Comparison of ENCODE assay signal across 2 cellular contexts in the genomic region with DNA sequence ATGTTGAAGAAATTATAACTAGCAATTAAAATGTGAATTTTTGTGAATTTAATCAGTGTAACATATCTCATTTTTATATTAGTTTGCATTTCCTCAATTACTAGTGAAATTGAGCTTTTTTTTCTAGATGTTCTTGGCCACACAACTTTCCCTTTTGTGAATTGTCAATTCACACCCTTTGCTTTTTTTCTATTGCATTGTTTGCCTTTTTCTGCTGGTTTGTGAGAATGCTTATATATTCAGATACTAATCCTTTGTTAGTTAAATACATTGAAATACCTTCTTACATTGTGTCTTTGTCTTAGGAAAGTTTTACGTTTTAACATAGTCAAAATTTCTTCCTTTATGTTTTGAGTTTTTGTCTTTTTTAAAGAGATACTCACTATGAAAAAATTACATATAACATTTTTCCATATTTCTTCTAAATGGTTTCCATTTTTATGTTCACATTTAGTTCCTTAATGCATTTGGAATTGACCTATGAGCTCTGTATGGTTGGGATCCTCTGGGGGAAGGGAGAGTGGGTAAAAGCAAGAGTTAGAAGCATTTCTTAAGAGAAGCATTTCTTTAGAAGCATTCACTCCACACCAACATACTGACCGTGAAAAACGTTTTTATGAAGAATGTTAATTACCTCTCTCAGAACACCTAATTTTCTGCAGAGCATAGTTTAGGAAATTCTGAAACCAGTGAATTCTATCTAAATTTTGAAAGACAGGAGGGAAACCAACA.
TF ChIP-seq lines count a peak whose summit lies in the region.

No MANE protein-coding gene starts in this region.

TF ChIP-seq in GM23338, 12 proteins besides CTCF, POLR2A, EP300 and RAD21:
- TF ChIP-seq NANOG (IDR thresholded peaks at IDR 0.05; ENCODE audit: borderline replicate concordance), result peak; percentile 58; the same call in 1 of the 2 replicates
- no peak for TF ChIP-seq JUNB (IDR thresholded peaks at IDR 0.05; ENCODE audit: unreplicated experiment)
TF ChIP-seq in GM23338: peak in this region for 1.

TF ChIP-seq in H1, 55 proteins besides CTCF, POLR2A, EP300 and RAD21:
- TF ChIP-seq NRF1 (IDR thresholded peaks at IDR 0.05; ENCODE audit: low read depth, low read length) (no peak), EZH2 (IDR thresholded peaks at IDR 0.05; ENCODE audit: low read depth, low read length, severe bottlenecking) (no peak), HDAC2 (IDR thresholded peaks at IDR 0.05; ENCODE audit: borderline replicate concordance in 1 of 2, low read depth in 2 of 2, low read length in 2 of 2) (peak in 1 of 2 experiments; percentile 46; a peak in 1 of 4 replicates), YY1 (IDR thresholded peaks at IDR 0.05; ENCODE audit: low read depth, low read length) (no peak), ASH2L (IDR thresholded peaks at IDR 0.05; ENCODE audit: low read length) (no peak), CREB1 (IDR thresholded peaks at IDR 0.05) (no peak), KDM5A (IDR thresholded peaks at IDR 0.05; ENCODE audit: low read length) (no peak), NANOG (IDR thresholded peaks at IDR 0.05; ENCODE audit: insufficient read depth, low read depth, low read length, poor library complexity, severe bottlenecking) (no peak), SP1 (IDR thresholded peaks at IDR 0.05; ENCODE audit: low read depth, low read length) (peak; percentile 39; the same call in 1 of the 2 replicates)
- TF ChIP-seq, protein P1, sequence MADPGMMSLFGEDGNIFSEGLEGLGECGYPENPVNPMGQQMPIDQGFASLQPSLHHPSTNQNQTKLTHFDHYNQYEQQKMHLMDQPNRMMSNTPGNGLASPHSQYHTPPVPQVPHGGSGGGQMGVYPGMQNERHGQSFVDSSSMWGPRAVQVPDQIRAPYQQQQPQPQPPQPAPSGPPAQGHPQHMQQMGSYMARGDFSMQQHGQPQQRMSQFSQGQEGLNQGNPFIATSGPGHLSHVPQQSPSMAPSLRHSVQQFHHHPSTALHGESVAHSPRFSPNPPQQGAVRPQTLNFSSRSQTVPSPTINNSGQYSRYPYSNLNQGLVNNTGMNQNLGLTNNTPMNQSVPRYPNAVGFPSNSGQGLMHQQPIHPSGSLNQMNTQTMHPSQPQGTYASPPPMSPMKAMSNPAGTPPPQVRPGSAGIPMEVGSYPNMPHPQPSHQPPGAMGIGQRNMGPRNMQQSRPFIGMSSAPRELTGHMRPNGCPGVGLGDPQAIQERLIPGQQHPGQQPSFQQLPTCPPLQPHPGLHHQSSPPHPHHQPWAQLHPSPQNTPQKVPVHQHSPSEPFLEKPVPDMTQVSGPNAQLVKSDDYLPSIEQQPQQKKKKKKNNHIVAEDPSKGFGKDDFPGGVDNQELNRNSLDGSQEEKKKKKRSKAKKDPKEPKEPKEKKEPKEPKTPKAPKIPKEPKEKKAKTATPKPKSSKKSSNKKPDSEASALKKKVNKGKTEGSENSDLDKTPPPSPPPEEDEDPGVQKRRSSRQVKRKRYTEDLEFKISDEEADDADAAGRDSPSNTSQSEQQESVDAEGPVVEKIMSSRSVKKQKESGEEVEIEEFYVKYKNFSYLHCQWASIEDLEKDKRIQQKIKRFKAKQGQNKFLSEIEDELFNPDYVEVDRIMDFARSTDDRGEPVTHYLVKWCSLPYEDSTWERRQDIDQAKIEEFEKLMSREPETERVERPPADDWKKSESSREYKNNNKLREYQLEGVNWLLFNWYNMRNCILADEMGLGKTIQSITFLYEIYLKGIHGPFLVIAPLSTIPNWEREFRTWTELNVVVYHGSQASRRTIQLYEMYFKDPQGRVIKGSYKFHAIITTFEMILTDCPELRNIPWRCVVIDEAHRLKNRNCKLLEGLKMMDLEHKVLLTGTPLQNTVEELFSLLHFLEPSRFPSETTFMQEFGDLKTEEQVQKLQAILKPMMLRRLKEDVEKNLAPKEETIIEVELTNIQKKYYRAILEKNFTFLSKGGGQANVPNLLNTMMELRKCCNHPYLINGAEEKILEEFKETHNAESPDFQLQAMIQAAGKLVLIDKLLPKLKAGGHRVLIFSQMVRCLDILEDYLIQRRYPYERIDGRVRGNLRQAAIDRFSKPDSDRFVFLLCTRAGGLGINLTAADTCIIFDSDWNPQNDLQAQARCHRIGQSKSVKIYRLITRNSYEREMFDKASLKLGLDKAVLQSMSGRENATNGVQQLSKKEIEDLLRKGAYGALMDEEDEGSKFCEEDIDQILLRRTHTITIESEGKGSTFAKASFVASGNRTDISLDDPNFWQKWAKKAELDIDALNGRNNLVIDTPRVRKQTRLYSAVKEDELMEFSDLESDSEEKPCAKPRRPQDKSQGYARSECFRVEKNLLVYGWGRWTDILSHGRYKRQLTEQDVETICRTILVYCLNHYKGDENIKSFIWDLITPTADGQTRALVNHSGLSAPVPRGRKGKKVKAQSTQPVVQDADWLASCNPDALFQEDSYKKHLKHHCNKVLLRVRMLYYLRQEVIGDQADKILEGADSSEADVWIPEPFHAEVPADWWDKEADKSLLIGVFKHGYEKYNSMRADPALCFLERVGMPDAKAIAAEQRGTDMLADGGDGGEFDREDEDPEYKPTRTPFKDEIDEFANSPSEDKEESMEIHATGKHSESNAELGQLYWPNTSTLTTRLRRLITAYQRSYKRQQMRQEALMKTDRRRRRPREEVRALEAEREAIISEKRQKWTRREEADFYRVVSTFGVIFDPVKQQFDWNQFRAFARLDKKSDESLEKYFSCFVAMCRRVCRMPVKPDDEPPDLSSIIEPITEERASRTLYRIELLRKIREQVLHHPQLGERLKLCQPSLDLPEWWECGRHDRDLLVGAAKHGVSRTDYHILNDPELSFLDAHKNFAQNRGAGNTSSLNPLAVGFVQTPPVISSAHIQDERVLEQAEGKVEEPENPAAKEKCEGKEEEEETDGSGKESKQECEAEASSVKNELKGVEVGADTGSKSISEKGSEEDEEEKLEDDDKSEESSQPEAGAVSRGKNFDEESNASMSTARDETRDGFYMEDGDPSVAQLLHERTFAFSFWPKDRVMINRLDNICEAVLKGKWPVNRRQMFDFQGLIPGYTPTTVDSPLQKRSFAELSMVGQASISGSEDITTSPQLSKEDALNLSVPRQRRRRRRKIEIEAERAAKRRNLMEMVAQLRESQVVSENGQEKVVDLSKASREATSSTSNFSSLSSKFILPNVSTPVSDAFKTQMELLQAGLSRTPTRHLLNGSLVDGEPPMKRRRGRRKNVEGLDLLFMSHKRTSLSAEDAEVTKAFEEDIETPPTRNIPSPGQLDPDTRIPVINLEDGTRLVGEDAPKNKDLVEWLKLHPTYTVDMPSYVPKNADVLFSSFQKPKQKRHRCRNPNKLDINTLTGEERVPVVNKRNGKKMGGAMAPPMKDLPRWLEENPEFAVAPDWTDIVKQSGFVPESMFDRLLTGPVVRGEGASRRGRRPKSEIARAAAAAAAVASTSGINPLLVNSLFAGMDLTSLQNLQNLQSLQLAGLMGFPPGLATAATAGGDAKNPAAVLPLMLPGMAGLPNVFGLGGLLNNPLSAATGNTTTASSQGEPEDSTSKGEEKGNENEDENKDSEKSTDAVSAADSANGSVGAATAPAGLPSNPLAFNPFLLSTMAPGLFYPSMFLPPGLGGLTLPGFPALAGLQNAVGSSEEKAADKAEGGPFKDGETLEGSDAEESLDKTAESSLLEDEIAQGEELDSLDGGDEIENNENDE (IDR thresholded peaks at IDR 0.05; ENCODE audit: insufficient replicate concordance, low read length), result peak; percentile 97
- TF ChIP-seq, protein P2, sequence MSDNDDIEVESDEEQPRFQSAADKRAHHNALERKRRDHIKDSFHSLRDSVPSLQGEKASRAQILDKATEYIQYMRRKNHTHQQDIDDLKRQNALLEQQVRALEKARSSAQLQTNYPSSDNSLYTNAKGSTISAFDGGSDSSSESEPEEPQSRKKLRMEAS (IDR thresholded peaks at IDR 0.05), result no peak
